Comparison of ENCODE assay signal across 18 cellular contexts in the genomic region with DNA sequence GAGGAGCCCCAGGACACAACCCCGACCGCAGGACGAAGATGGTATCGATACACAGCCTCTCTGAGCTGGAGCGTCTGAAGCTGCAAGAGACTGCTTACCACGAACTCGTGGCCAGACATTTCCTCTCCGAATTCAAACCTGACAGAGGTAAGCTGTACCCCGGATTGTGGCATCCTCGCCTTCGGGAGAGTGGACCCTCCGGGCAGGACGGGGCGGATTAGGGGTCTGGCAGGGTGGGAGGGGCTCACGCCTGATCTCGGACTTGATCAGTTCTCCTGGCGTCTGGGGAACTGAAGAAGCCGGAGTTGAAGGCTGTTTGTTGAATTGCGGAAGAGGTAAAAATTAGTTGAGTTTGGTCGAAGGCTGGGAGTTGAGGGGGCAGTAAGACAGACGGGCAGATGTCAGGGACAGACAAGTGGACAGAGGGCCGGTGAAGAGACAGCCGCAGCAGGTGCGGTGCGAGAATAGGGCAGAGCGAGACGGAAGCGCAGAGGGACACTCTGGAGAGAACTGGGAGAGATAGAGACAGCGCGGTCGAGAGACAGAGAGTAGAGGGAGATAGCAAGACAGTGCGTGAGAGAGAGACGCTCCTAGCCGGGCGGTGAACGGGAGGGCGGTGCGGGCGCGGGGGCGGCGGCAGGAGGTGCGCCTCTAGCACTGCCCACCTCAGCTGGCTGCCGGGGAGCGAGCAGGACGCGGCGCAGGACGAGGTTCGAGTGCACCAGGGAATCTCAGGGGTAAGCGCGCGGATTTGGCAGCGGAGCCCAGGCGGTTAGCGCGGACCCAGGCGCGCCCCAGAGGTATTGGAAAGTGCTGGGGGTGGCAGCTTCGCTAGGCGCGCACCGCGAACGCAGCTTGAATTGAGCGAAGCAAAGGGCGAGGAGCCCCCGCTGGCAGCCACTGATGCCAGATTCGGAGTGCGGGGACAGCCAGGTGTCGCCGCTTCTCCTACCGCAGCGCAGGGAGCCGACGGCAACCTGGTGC. TPM values are rescaled to one million over a fixed set of nuclear protein-coding genes. Genes with fewer than 3 reads are reported as not detected.
DNase-seq lines count a peak whose midpoint lies in the region; ATAC-seq, FAIRE-seq and TF ChIP-seq lines count a peak whose summit lies in the region.
"Had no signal": no experiment of that assay in that cellular context is flagged by ENCODE, and none has a peak within 500 bp of the region (broad histone marks: within the 10 kb centered on the region; RNA-seq: fewer than 3 reads in every experiment).

No MANE protein-coding gene starts in this region.

- TF ChIP-seq EP300 in A549 (IDR thresholded peaks at IDR 0.05): no peak

- CTCF ChIA-PET in A549 (lab: Yijun Ruan, JAX): interaction anchor here (1.4 kb wide), 1 partner anchor 13 kb away, joined by 5 read pairs; no protein-coding TSS in a partner anchor

- no peak overlapping the region for H4K8ac ChIP-seq in mesendoderm (ENCODE audit: low read depth, low read length)

- H3K9me2 ChIP-seq in GM23338 (ENCODE audit: insufficient read depth): no peaks in the 10 kb centered on the region

- no peak overlapping the region for H3K23ac ChIP-seq in mesendoderm (ENCODE audit: low read length)

- no peak for DNase-seq in A549 (ENCODE audit: low read depth in 1 of 2, low spot score in 1 of 2)
- DNase-seq in GM23338 (ENCODE audit: low spot score): peak; percentile 53
- DNase-seq in mesendoderm: no peak
- no peak for DNase-seq in NCI-H2029 (lab: John Stamatoyannopoulos, UW)
- no peak for DNase-seq in CD14-positive monocyte (ENCODE audit: low spot score)
- DNase-seq in SW 1271 (lab: John Stamatoyannopoulos, UW): no peak
- DNase-seq: activated effector memory CD4-positive, alpha-beta T cell treated with anti-CD3 and anti-CD28 coated beads, Interleukin-2, amount 50 U/mL, for 16 hours; foreskin melanocyte; HFFc6; MV-4-11; stomach had no signal

- H3K9me3 ChIP-seq in A549: no peaks in the 10 kb centered on the region
- H3K9me3 ChIP-seq: ascending aorta had no signal

- no peak for TF ChIP-seq RAD21 in A549 (conservative IDR thresholded peaks at IDR 0.05 in 1 of 2, IDR thresholded peaks at IDR 0.05 in 1 of 2)

- no peaks in the 10 kb centered on the region; the same call in 1 of the 2 replicates for H4K20me1 ChIP-seq in GM23338 (replicated peaks; ENCODE audit: insufficient read depth)

- no peak overlapping the region for H3K27ac ChIP-seq in A549
- no peak overlapping the region for H3K27ac ChIP-seq in GM23338 (ENCODE audit: low read depth)
- H3K27ac ChIP-seq in mesendoderm (ENCODE audit: low read depth, low read length): no peak overlapping the region
- H3K27ac ChIP-seq: ascending aorta, stomach had no signal

- POLR2A ChIA-PET in A549 (lab: Yijun Ruan, JAX): no interaction called here

- peaks cover 33% of the 10 kb centered on the region for H3K4me1 Mint-ChIP-seq in GM23338
- H3K4me1 Mint-ChIP-seq in brain: peaks cover 26% of the 10 kb centered on the region
- no peaks in the 10 kb centered on the region for H3K4me1 Mint-ChIP-seq in CD14-positive monocyte

- H3K4me3 ChIP-seq in A549: no peak overlapping the region
- peak overlapping the region; percentile 59 for H3K4me3 ChIP-seq in GM23338
- H3K4me3 ChIP-seq in mesendoderm (ENCODE audit: low read length): no peak overlapping the region
- H3K4me3 ChIP-seq: ascending aorta, lung, stomach had no signal

- no peak for TF ChIP-seq CTCF in A549 (IDR thresholded peaks at IDR 0.05)
- TF ChIP-seq CTCF in GM23338 (conservative IDR thresholded peaks at IDR 0.05; ENCODE audit: low read depth in 2 of 2): no peak
- no peak for TF ChIP-seq CTCF in brain (conservative IDR thresholded peaks at IDR 0.05)
- no peak for TF ChIP-seq CTCF in CD14-positive monocyte (IDR thresholded peaks at IDR 0.05)

- no peak overlapping the region for H2AK5ac ChIP-seq in mesendoderm (ENCODE audit: low read length)

- H3K9me3 Mint-ChIP-seq in GM23338: peaks cover 14% of the 10 kb centered on the region; the same call in 2 of the 3 replicates
- H3K9me3 Mint-ChIP-seq in brain: peaks cover 0 to 13% (median 3%) of the 10 kb centered on the region in 5 experiments
- peaks cover 0 to 17% (median 6%) of the 10 kb centered on the region in 7 donors for H3K9me3 Mint-ChIP-seq in CD14-positive monocyte
- H3K9me3 Mint-ChIP-seq: T-helper 1 cell treated with Interleukin-12 subunit alpha and Interleukin-12 subunit beta and Interleukin-4 antibody, amounts not matched to agents 30 μg/mL and 1 μg/mL, for 36 hours had no signal

- H3K27ac Mint-ChIP-seq in GM23338: no peak overlapping the region
- H3K27ac Mint-ChIP-seq in brain: no peak overlapping the region
- H3K27ac Mint-ChIP-seq in CD14-positive monocyte: no peak overlapping the region
- H3K27ac Mint-ChIP-seq: HFFc6; T-helper 1 cell treated with Interleukin-12 subunit alpha and Interleukin-12 subunit beta and Interleukin-4 antibody, amounts not matched to agents 30 μg/mL and 1 μg/mL, for 36 hours had no signal

- H3K9ac ChIP-seq in mesendoderm (ENCODE audit: low read length): no peak overlapping the region

- no peak overlapping the region for H2BK120ac ChIP-seq in mesendoderm (ENCODE audit: low read depth, low read length)

- WGBS in A549 (ENCODE audit: missing lambda C conversion rate): 15% methylated on average over 34 of the region's 76 CpGs
- WGBS in mesendoderm (ENCODE audit: extremely low coverage, insufficient coverage, low lambda C conversion rate): no CpG with 5 or more reads among the region's 76 CpGs

- H3K36me3 Mint-ChIP-seq in GM23338 (ENCODE audit: low read depth) (peaks cover 19% of the 10 kb centered on the region), brain (no peaks in the 10 kb centered on the region), CD14-positive monocyte (no peaks in the 10 kb centered on the region)

- intact Hi-C loops in CD14-positive monocyte (cut with micrococcal nuclease): no loop called here

- FAIRE-seq in A549 (lab: Jason Lieb, UNC): no peak

- TF ChIP-seq POLR2A in A549 (IDR thresholded peaks at IDR 0.05; ENCODE audit: low read length): no peak

- H4K5ac ChIP-seq in mesendoderm (ENCODE audit: low read length): no peak overlapping the region

- H3K4me3 Mint-ChIP-seq in GM23338 (peak overlapping the region; percentile 82), brain (peak overlapping the region; percentile 20 to 80 (median 67)), CD14-positive monocyte (peak overlapping the region in 1 of 2 donors; percentile 75)
- H3K4me3 Mint-ChIP-seq: HFFc6; neural crest cell; T-helper 1 cell treated with Interleukin-12 subunit alpha and Interleukin-12 subunit beta and Interleukin-4 antibody, amounts not matched to agents 30 μg/mL and 1 μg/mL, for 36 hours had no signal

- H3K4me2 ChIP-seq in A549 (0 out of 3 replicates have a peak overlapping the region, but pooled peaks have one; percentile 21), GM23338 (peak overlapping the region; percentile 80), mesendoderm (ENCODE audit: low read length) (peak overlapping the region; percentile 38)

- H3K4me1 ChIP-seq in A549 (no peaks in the 10 kb centered on the region), GM23338 (ENCODE audit: insufficient read depth) (peaks cover 12% of the 10 kb centered on the region), mesendoderm (ENCODE audit: control insufficient read depth, low read depth, low read length) (no peaks in the 10 kb centered on the region)
- H3K4me1 ChIP-seq: ascending aorta, stomach had no signal

- H3K4ac ChIP-seq in mesendoderm (ENCODE audit: low read depth, low read length): no peak overlapping the region

- H3K27me3 ChIP-seq in GM23338 (ENCODE audit: insufficient read depth): peaks cover 91% of the 10 kb centered on the region
- peaks cover 20% of the 10 kb centered on the region for H3K27me3 ChIP-seq in mesendoderm (ENCODE audit: insufficient read depth, low read length, poor library complexity)
- H3K27me3 ChIP-seq: ascending aorta had no signal

- H3K79me2 ChIP-seq in GM23338 (replicated peaks; ENCODE audit: insufficient read depth) (no peaks in the 10 kb centered on the region), mesendoderm (ENCODE audit: control insufficient read depth, insufficient read depth, low read length) (no peaks in the 10 kb centered on the region)

- peak overlapping the region; percentile 22 for H3K56ac ChIP-seq in mesendoderm (ENCODE audit: low read length)

- no peak overlapping the region for H2AFZ ChIP-seq in GM23338

- H2BK5ac ChIP-seq in mesendoderm (ENCODE audit: low read length): no peak overlapping the region

- H3K36me3 ChIP-seq in GM23338 (ENCODE audit: insufficient read depth): no peaks in the 10 kb centered on the region
- H3K36me3 ChIP-seq in mesendoderm (ENCODE audit: control insufficient read depth, insufficient read depth, low read length): no peaks in the 10 kb centered on the region
- H3K36me3 ChIP-seq: ascending aorta, stomach had no signal

- no peak overlapping the region for H3K18ac ChIP-seq in mesendoderm (ENCODE audit: low read length)

- H2BK15ac ChIP-seq in mesendoderm (replicated peaks; ENCODE audit: low read depth): no peak overlapping the region

- H3K27me3 Mint-ChIP-seq in GM23338 (ENCODE audit: insufficient read depth, low read depth, poor library complexity): peaks cover 56% of the 10 kb centered on the region
- H3K27me3 Mint-ChIP-seq in brain: peaks cover 95% of the 10 kb centered on the region
- peaks cover 40 to 55% (median 41%) of the 10 kb centered on the region in 3 donors for H3K27me3 Mint-ChIP-seq in CD14-positive monocyte (ENCODE audit: low read depth in 3 of 3)

- peak in 1 of 2 experiments; percentile 44; a peak in 3 of 6 replicates for ATAC-seq in A549
- ATAC-seq in GM23338: peak; percentile 69
- no peak for ATAC-seq in GM21723 (IDR thresholded peaks at IDR 0.05; ENCODE audit: unreplicated experiment)
- ATAC-seq: activated CD4-positive, CD25-positive, alpha-beta regulatory T cell treated with anti-CD3 and anti-CD28 coated beads, Interleukin-2, amount 50 U/mL, for 24 hours had no signal

- no peaks in the 10 kb centered on the region for H3K79me1 ChIP-seq in mesendoderm (ENCODE audit: low read length)

- no peaks in the 10 kb centered on the region for H3F3A ChIP-seq in GM23338 (replicated peaks; ENCODE audit: low read depth)

TF ChIP-seq in GM23338, 12 proteins besides CTCF, POLR2A, EP300 and RAD21 (continues in another document):
- TF ChIP-seq ZNF114 (CRISPR knock-in tag; IDR thresholded peaks at IDR 0.05): no peak

RNA-seq across cellular contexts. Expression of a gene that starts 23.9 kb away (rescaled TPM):
- polyA plus RNA-seq in A549 (2011; rRNA removed) (not detected in 2 replicates), A549 (2017; fragmentation: RNase III; extraction: RNeasy Plus Mini Kit Qiagen cat#74134 plus additional on column Dnase treatment) (not detected in 3 replicates), GM23338 (2016; fragmentation: Nextera tagmentation; extraction: Ambion mirVana) (0.14 TPM in 1 of 2 replicates, not detected in the other), brain (ENCODE audit: insufficient read depth, low read depth, low replicate concordance) (0.46 TPM), CD14-positive monocyte (not detected)
- not detected in 2 replicates for polyA plus RNA-seq in A549 (2012; cell fraction: cytosol; rRNA removed)
- polyA plus RNA-seq in A549 (2012; cell fraction: nucleus; rRNA removed): not detected in 2 replicates
- not detected in 2 replicates for polyA minus RNA-seq in A549 (2011; rRNA and poly(A)+ RNA removed)
- total RNA-seq in GM23338 (2014; rRNA removed; shearing (Covaris generic)): 0.21 TPM in 1 of 2 replicates, not detected in the other
- polyA plus RNA-seq in mesendoderm (2013, experiment 1 of 2): 0.10 TPM
- 0.10 TPM for polyA plus RNA-seq in mesendoderm (2013, experiment 2 of 2)
- total RNA-seq: ascending aorta, HFFc6, lung, stomach had no signal
- polyA plus RNA-seq: lung had no signal

Comparison
In these comparisons a context has a peak if more than half of its experiments do, and no peak if none do; other contexts are left out.
1. H3K4me2 ChIP-seq: peak in every context shown above with its lines; median percentile 80 in GM23338; 38 in mesendoderm; 21 in A549.